ENCODE assay signal across 1 cellular context in the genomic region with DNA sequence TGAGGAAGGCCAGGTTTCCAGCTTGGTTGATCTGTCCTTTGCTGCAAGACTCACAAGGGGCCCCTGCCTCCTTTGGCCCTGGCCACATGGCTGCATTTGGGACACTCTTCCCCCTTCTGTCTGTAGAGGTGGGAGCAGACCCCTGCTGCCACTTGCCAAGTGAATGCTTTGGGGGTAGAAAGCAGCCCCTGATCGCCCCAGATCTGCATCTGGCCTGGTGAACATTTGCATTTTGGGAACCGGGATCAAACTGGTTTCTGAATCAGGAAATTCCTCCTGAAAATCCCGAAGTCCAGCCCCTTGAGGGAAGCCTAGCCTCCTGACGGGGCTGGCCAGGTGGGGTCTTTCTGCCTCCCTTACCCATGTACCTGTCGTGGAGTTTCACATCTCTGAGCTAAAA.
TF ChIP-seq lines count a peak whose summit lies in the region.

No MANE protein-coding gene starts in this region.

TF ChIP-seq in IMR-90, 13 proteins besides CTCF, POLR2A, EP300 and RAD21 (continued from another document):
- TF ChIP-seq RCOR1 (IDR thresholded peaks at IDR 0.05; ENCODE audit: insufficient replicate concordance, low read length): no peak
- no peak for TF ChIP-seq RFX5 (IDR thresholded peaks at IDR 0.05; ENCODE audit: low read depth, low read length)
